ENCODE assay signal across 7 cellular contexts in genomic region chr5:38124321-38124720, GRCh38.
"Had no signal": no experiment of that assay in that cellular context is flagged by ENCODE, and none has a peak within 500 bp of the region (broad histone marks: within the 10 kb centered on the region; RNA-seq: fewer than 3 reads in every experiment).

No MANE protein-coding gene starts in this region.

- ATAC-seq: GM23338, K562 had no signal

- DNase-seq: H9, HCEC 1CT, HFFc6, IMR-90, KG1 had no signal

- H3K4me3 Mint-ChIP-seq: GM23338, H9, HFFc6 had no signal

- H3K4me3 ChIP-seq: GM23338, K562 had no signal

- H3K4me2 ChIP-seq: GM23338 had no signal

- H3K9me3 Mint-ChIP-seq: HFFc6 had no signal

- H3K27ac Mint-ChIP-seq: GM23338, H9, HFFc6 had no signal
